12 cellular contexts compared by ENCODE assay signal in genomic region chr16:23013484-23013883, GRCh38.
A peak's percentile ranks its signal among the peaks of the same experiment; 100 is the strongest.
DNase-seq lines count a peak whose midpoint lies in the region; TF ChIP-seq lines count a peak whose summit lies in the region.
"Had no signal": no experiment of that assay in that cellular context is flagged by ENCODE, and none has a peak within 500 bp of the region (broad histone marks: within the 10 kb centered on the region; RNA-seq: fewer than 3 reads in every experiment).

No MANE protein-coding gene starts in this region.

- H3K4me1 Mint-ChIP-seq in activated T-helper 2 cell treated with anti-CD3 and anti-CD28 coated beads, Interferon-gamma antibody, Interleukin-2, Interleukin-4, amounts not matched to agents 10 μg/mL and 5 μg/mL and 100 μg/mL, durations not matched to agents 14 hours and 24 hours and 36 hours (ENCODE audit: low read depth): no peaks in the 10 kb centered on the region
- peaks cover 2% of the 10 kb centered on the region for H3K4me1 Mint-ChIP-seq in glutamatergic neuron (ENCODE audit: low read depth, unreplicated experiment)

- no peak overlapping the region for H3K4me3 Mint-ChIP-seq in activated T-helper 2 cell treated with anti-CD3 and anti-CD28 coated beads, Interferon-gamma antibody, Interleukin-2, Interleukin-4, amounts not matched to agents 10 μg/mL and 5 μg/mL and 100 μg/mL, durations not matched to agents 14 hours and 24 hours and 36 hours (ENCODE audit: low read depth)
- H3K4me3 Mint-ChIP-seq in glutamatergic neuron (ENCODE audit: unreplicated experiment): no peak overlapping the region
- H3K4me3 Mint-ChIP-seq: stimulated activated memory B cell treated with anti-CD40 and anti-IgM and Interleukin-4, amounts not matched to agents 10 μg/mL and 1 μg/mL and 100 μg/mL, for 72 hours had no signal

- no peaks in the 10 kb centered on the region for H3K9me3 Mint-ChIP-seq in activated T-helper 2 cell treated with anti-CD3 and anti-CD28 coated beads, Interferon-gamma antibody, Interleukin-2, Interleukin-4, amounts not matched to agents 10 μg/mL and 5 μg/mL and 100 μg/mL, durations not matched to agents 14 hours and 24 hours and 36 hours
- H3K9me3 Mint-ChIP-seq in glutamatergic neuron (ENCODE audit: unreplicated experiment): peaks cover 2% of the 10 kb centered on the region
- H3K9me3 Mint-ChIP-seq: stimulated activated memory B cell treated with anti-CD40 and anti-IgM and Interleukin-4, amounts not matched to agents 10 μg/mL and 1 μg/mL and 100 μg/mL, for 72 hours had no signal

- peak; percentile 33; the same call in 1 of the 2 replicates for TF ChIP-seq CTCF in LNCAP (IDR thresholded peaks at IDR 0.05)
- TF ChIP-seq CTCF in glutamatergic neuron (IDR thresholded peaks at IDR 0.05; ENCODE audit: partially characterized antibody, unreplicated experiment): no peak

- H3K27me3 Mint-ChIP-seq in activated T-helper 2 cell treated with anti-CD3 and anti-CD28 coated beads, Interferon-gamma antibody, Interleukin-2, Interleukin-4, amounts not matched to agents 10 μg/mL and 5 μg/mL and 100 μg/mL, durations not matched to agents 14 hours and 24 hours and 36 hours (ENCODE audit: low read depth): peaks cover 2% of the 10 kb centered on the region
- peaks cover 2% of the 10 kb centered on the region for H3K27me3 Mint-ChIP-seq in glutamatergic neuron (ENCODE audit: unreplicated experiment)

- DNase-seq in DMS 273 (lab: John Stamatoyannopoulos, UW; ENCODE audit: unreplicated experiment): peak; percentile 49
- DNase-seq in DMS 273 treated with DMSO at 0.1 percent for 48 hours (lab: John Stamatoyannopoulos, UW): no peak
- DNase-seq in astrocyte of the hippocampus (ENCODE audit: low read depth, low spot score): peak; percentile 2
- DNase-seq in myocyte (ENCODE audit: low read depth): peak; percentile 1
- no peak for DNase-seq in activated T-helper 2 cell treated with anti-CD3 and anti-CD28 coated beads, Interferon-gamma antibody, Interleukin-2, Interleukin-4, amounts not matched to agents 10 μg/mL and 5 μg/mL and 100 μg/mL, durations not matched to agents 14 hours and 24 hours and 36 hours (ENCODE audit: low spot score)
- no peak for DNase-seq in glutamatergic neuron
- DNase-seq in H7: no peak
- DNase-seq: 8988T, HCEC 1CT, NCI-H1105 treated with DMSO at 0.1 percent for 48 hours had no signal

- intact Hi-C loops in activated T-helper 2 cell treated with anti-CD3 and anti-CD28 coated beads, Interferon-gamma antibody, Interleukin-2, Interleukin-4, amounts not matched to agents 10 μg/mL and 5 μg/mL and 100 μg/mL, durations not matched to agents 14 hours and 24 hours and 36 hours (cut with micrococcal nuclease): no loop called here

- H3K27me3 ChIP-seq in H7 (ENCODE audit: control insufficient read depth, insufficient read depth, low read length): no peaks in the 10 kb centered on the region

- no peak overlapping the region for H3K4me3 ChIP-seq in H7 (ENCODE audit: insufficient read depth, low read depth, low read length)

- no peaks in the 10 kb centered on the region for H3K36me3 Mint-ChIP-seq in activated T-helper 2 cell treated with anti-CD3 and anti-CD28 coated beads, Interferon-gamma antibody, Interleukin-2, Interleukin-4, amounts not matched to agents 10 μg/mL and 5 μg/mL and 100 μg/mL, durations not matched to agents 14 hours and 24 hours and 36 hours (ENCODE audit: low read depth)
- no peaks in the 10 kb centered on the region for H3K36me3 Mint-ChIP-seq in glutamatergic neuron (ENCODE audit: unreplicated experiment)
- H3K36me3 Mint-ChIP-seq: stimulated activated memory B cell treated with anti-CD40 and anti-IgM and Interleukin-4, amounts not matched to agents 10 μg/mL and 1 μg/mL and 100 μg/mL, for 72 hours had no signal

- H3K27ac Mint-ChIP-seq in activated T-helper 2 cell treated with anti-CD3 and anti-CD28 coated beads, Interferon-gamma antibody, Interleukin-2, Interleukin-4, amounts not matched to agents 10 μg/mL and 5 μg/mL and 100 μg/mL, durations not matched to agents 14 hours and 24 hours and 36 hours: no peak overlapping the region
- no peak overlapping the region for H3K27ac Mint-ChIP-seq in glutamatergic neuron (ENCODE audit: unreplicated experiment)
- H3K27ac Mint-ChIP-seq: stimulated activated memory B cell treated with anti-CD40 and anti-IgM and Interleukin-4, amounts not matched to agents 10 μg/mL and 1 μg/mL and 100 μg/mL, for 72 hours had no signal

- no peaks in the 10 kb centered on the region for H3K36me3 ChIP-seq in H7 (replicated peaks; ENCODE audit: control insufficient read depth, insufficient read depth, low read length)

Comparison
In these comparisons a context has a peak if more than half of its experiments do, and no peak if none do; other contexts are left out.
1. DNase-seq: peak in DMS 273 (single experiment), astrocyte of the hippocampus (single experiment) and myocyte (single experiment); none in DMS 273 treated with DMSO at 0.1 percent for 48 hours (single experiment), activated T-helper 2 cell treated with anti-CD3 and anti-CD28 coated beads, Interferon-gamma antibody, Interleukin-2, Interleukin-4, amounts not matched to agents 10 μg/mL and 5 μg/mL and 100 μg/mL, durations not matched to agents 14 hours and 24 hours and 36 hours (single experiment), glutamatergic neuron (single experiment) and H7 (single experiment).